18 cellular contexts compared by ENCODE assay signal in genomic region chr7:2722591-2722990, GRCh38. TPM values are rescaled to one million over a fixed set of nuclear protein-coding genes. Genes with fewer than 3 reads are reported as not detected.
"Had no signal": no experiment of that assay in that cellular context is flagged by ENCODE, and none has a peak within 500 bp of the region (broad histone marks: within the 10 kb centered on the region; RNA-seq: fewer than 3 reads in every experiment).

No MANE protein-coding gene starts in this region.

- H3K4me2 ChIP-seq: SK-N-SH had no signal

- H3K4me3 ChIP-seq: adrenal gland, gastrocnemius medialis, suprapubic skin had no signal

- ATAC-seq: activated CD4-positive, alpha-beta T cell treated with anti-CD3 and anti-CD28 coated beads for 36 hours; esophagus mucosa; naive thymus-derived CD4-positive, alpha-beta T cell; stimulated activated naive CD8-positive, alpha-beta T cell treated with anti-CD3 and anti-CD28 coated beads, Interleukin-15, amount 100 ng/mL, for 72 hours had no signal

- H3K4me3 Mint-ChIP-seq: activated CD4-positive, alpha-beta T cell treated with anti-CD3 and anti-CD28 coated beads for 36 hours; dendritic cell treated with granulocyte-macrophage colony-stimulating factor and Interleukin-4, amounts not matched to agents 40 ng/mL and 50 ng/mL, for 4 days; naive thymus-derived CD4-positive, alpha-beta T cell; stimulated activated naive CD8-positive, alpha-beta T cell treated with anti-CD3 and anti-CD28 coated beads, Interleukin-15, amount 100 ng/mL, for 72 hours; T-helper 2 cell treated with Interferon-gamma antibody and Interleukin-4, amounts not matched to agents 5 μg/mL and 100 μg/mL, for 36 hours; type B pancreatic cell had no signal

- H3K9me3 ChIP-seq: adrenal gland, gastrocnemius medialis, SK-N-SH, suprapubic skin had no signal

- H3K9ac ChIP-seq: SK-N-SH had no signal

- H3K27ac Mint-ChIP-seq: activated CD4-positive, alpha-beta T cell treated with anti-CD3 and anti-CD28 coated beads for 36 hours; dendritic cell treated with granulocyte-macrophage colony-stimulating factor and Interleukin-4, amounts not matched to agents 40 ng/mL and 50 ng/mL, for 4 days; T-helper 2 cell treated with Interferon-gamma antibody and Interleukin-4, amounts not matched to agents 5 μg/mL and 100 μg/mL, for 36 hours; type B pancreatic cell had no signal

- H3K27me3 ChIP-seq: adrenal gland, gastrocnemius medialis, suprapubic skin had no signal

- H3K4me1 ChIP-seq: adrenal gland had no signal

- H3K9me3 Mint-ChIP-seq: dendritic cell treated with granulocyte-macrophage colony-stimulating factor and Interleukin-4, amounts not matched to agents 40 ng/mL and 50 ng/mL, for 4 days; naive thymus-derived CD4-positive, alpha-beta T cell; stimulated activated naive CD8-positive, alpha-beta T cell treated with anti-CD3 and anti-CD28 coated beads, Interleukin-15, amount 100 ng/mL, for 72 hours; T-helper 2 cell treated with Interferon-gamma antibody and Interleukin-4, amounts not matched to agents 5 μg/mL and 100 μg/mL, for 36 hours; type B pancreatic cell had no signal

- DNase-seq: activated CD4-positive, alpha-beta T cell treated with anti-CD3 and anti-CD28 coated beads for 36 hours; activated CD4-positive, alpha-beta T cell treated with anti-CD3 and anti-CD28 coated beads, Interleukin-2, amount 50 U/mL, for 48 hours; activated naive CD4-positive, alpha-beta T cell treated with anti-CD3 and anti-CD28 coated beads, Interleukin-2, amount 50 U/mL, for 16 hours; effector CD8-positive, alpha-beta T cell; kidney glomerular epithelial cell; mesenchymal stem cell; naive thymus-derived CD4-positive, alpha-beta T cell; SK-N-SH; stimulated activated CD4-positive, alpha-beta T cell treated with anti-CD3 and anti-CD28 coated beads, Interleukin-2, amount 100 ng/mL, for 24 hours; stimulated activated naive CD8-positive, alpha-beta T cell treated with anti-CD3 and anti-CD28 coated beads, Interleukin-15, amount 100 ng/mL, for 72 hours had no signal

- H3K27ac ChIP-seq: adrenal gland, gastrocnemius medialis, suprapubic skin had no signal

- H3K27me3 Mint-ChIP-seq: activated CD4-positive, alpha-beta T cell treated with anti-CD3 and anti-CD28 coated beads for 36 hours; naive thymus-derived CD4-positive, alpha-beta T cell; type B pancreatic cell had no signal

RNA-seq across cellular contexts. Expression of gene AMZ1, which starts 34.6 kb away (rescaled TPM):
- total RNA-seq: bronchial epithelial cell, gastrocnemius medialis had no signal
